Comparison of ENCODE assay signal across 7 cellular contexts in genomic region chr13:20276901-20277300, GRCh38. TPM values are rescaled to one million over a fixed set of nuclear protein-coding genes. Genes with fewer than 3 reads are reported as not detected.
"Had no signal": no experiment of that assay in that cellular context is flagged by ENCODE, and none has a peak within 500 bp of the region (broad histone marks: within the 10 kb centered on the region; RNA-seq: fewer than 3 reads in every experiment).

No MANE protein-coding gene starts in this region.

RNA-seq across cellular contexts. Expression of gene GJB6, which starts 44.8 kb away (rescaled TPM):
- total RNA-seq: aorta, ascending aorta, astrocyte, body of pancreas, breast epithelium, cardiac muscle cell, cardiac septum had no signal
- polyA plus RNA-seq: cardiac muscle cell had no signal
